Comparison of ENCODE assay signal across 1 cellular context in genomic region chr17:36486204-36487194, GRCh38.
TF ChIP-seq lines count a peak whose summit lies in the region.

Gene ZNHIT3, plus strand, starts transcription at chr17:36486681. Its CDS starts 19 bp downstream, at chr17:36486700.

TF ChIP-seq in GM23338, 12 proteins besides CTCF, POLR2A, EP300 and RAD21 (continued from another document):
- TF ChIP-seq ZNF462 (CRISPR knock-in tag; IDR thresholded peaks at IDR 0.05): no peak
- TF ChIP-seq POLR2AphosphoS5 (IDR thresholded peaks at IDR 0.05; ENCODE audit: low read depth): peak; percentile 94
- no peak for TF ChIP-seq EZH2 (IDR thresholded peaks at IDR 0.05; ENCODE audit: low read depth, unreplicated experiment)
- peak; percentile 75 for TF ChIP-seq CREB1 (CRISPR knock-in tag; IDR thresholded peaks at IDR 0.05; ENCODE audit: low read depth)
- no peak for TF ChIP-seq ZNF331 (CRISPR knock-in tag; IDR thresholded peaks at IDR 0.05; ENCODE audit: low read depth)
